Comparison of ENCODE assay signal across 8 cellular contexts in the genomic region with DNA sequence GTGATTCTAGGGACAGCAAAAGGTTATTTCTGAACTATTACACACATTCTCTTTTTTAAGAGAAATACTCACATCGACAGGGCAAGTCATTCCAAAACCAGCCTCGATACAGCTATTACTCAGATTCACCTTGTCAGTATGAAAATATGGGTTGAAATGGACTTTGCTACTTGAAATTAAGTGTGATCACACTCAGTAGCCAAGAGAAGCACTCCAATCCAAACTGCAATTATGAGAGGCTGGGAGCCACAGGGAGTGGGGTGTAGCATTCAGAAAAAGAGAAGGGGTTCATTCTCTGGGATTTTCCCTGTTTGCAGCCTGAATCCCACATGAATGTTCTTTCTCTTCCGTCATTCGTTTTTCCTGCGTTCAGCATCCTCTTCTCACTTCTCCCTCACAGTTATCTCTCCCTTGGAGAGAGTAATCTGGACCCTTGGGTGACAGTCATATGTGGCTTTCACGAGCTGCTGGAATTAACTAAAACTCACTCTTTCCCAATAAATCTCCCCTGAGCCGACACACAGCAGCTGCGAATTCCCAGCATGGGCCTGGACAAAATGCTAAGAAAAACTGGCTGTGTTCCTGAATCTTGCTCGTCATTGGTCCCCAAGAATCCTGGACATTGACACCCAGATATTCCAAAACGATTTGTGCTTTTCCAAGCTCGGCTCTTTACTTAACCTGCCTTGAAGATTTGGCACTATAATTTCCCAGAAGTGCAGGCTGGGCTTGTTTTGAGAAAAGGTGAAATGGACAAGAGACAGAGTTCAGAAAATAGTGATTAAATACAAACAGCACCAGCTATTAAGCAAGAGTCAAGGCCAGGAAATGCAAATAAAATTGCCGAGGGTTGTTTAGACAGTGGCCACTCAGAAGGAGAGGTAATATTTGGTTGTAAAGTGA.
DNase-seq lines count a peak whose midpoint lies in the region; ATAC-seq lines count a peak whose summit lies in the region.

No MANE protein-coding gene starts in this region.

- peaks cover 0 to 3% of the 10 kb centered on the region in 2 experiments for H3K27me3 ChIP-seq in mesenchymal stem cell (ENCODE audit: control insufficient read depth in 1 of 2, insufficient read depth in 1 of 2, low read length in 2 of 2)

- H3K14ac ChIP-seq in mesenchymal stem cell (ENCODE audit: low read length in 2 of 2): no peak overlapping the region

- no peak overlapping the region for H2BK5ac ChIP-seq in mesenchymal stem cell (ENCODE audit: low read depth, low read length, poor library complexity, severe bottlenecking)

- no peak overlapping the region for H4K91ac ChIP-seq in mesenchymal stem cell (ENCODE audit: low read length)

- no peaks in the 10 kb centered on the region for H3K4me1 ChIP-seq in mesenchymal stem cell (ENCODE audit: control insufficient read depth, insufficient read depth, low read depth, low read length)

- peak overlapping the region; percentile 13 for H3K9ac ChIP-seq in mesenchymal stem cell (ENCODE audit: low read length)

- peak overlapping the region in 1 of 2 experiments; percentile 10 for H3K4ac ChIP-seq in mesenchymal stem cell (ENCODE audit: low read depth in 1 of 2, low read length in 2 of 2)

- no peaks in the 10 kb centered on the region for H3K79me1 ChIP-seq in mesenchymal stem cell (replicated peaks; ENCODE audit: low read length, poor library complexity, severe bottlenecking)

- H3K36me3 ChIP-seq in mesenchymal stem cell (ENCODE audit: control insufficient read depth in 1 of 2, insufficient read depth in 2 of 2, low read depth in 1 of 2, low read length in 2 of 2): no peaks in the 10 kb centered on the region

- no peaks in the 10 kb centered on the region for H3K27me3 Mint-ChIP-seq in activated T-helper 17 cell treated with anti-CD3 and anti-CD28 coated beads, Interleukin-2, amount 50 U/mL, for 72 hours

- H3K27ac ChIP-seq in mesenchymal stem cell (ENCODE audit: low read length, poor library complexity, severe bottlenecking): no peak overlapping the region

- H3K18ac ChIP-seq in mesenchymal stem cell (ENCODE audit: low read depth in 1 of 2, low read length in 2 of 2): peak overlapping the region; percentile 52 to 66

- H3K4me3 Mint-ChIP-seq in activated T-helper 17 cell treated with anti-CD3 and anti-CD28 coated beads, Interleukin-2, amount 50 U/mL, for 72 hours: no peak overlapping the region

- ATAC-seq in HG03095 (IDR thresholded peaks at IDR 0.05; ENCODE audit: unreplicated experiment): peak; percentile 58
- peak; percentile 76 for ATAC-seq in activated T-helper 17 cell treated with anti-CD3 and anti-CD28 coated beads, Interleukin-2, amount 50 U/mL, for 72 hours (replicated peaks)

- no peak overlapping the region for H3K27ac Mint-ChIP-seq in activated T-helper 17 cell treated with anti-CD3 and anti-CD28 coated beads, Interleukin-2, amount 50 U/mL, for 72 hours

- H2AK5ac ChIP-seq in mesenchymal stem cell (ENCODE audit: low read length, severe bottlenecking): no peak overlapping the region

- H2AFZ ChIP-seq in mesenchymal stem cell (ENCODE audit: low read depth, low read length): no peak overlapping the region

- peaks cover 4% of the 10 kb centered on the region for H3K9me3 Mint-ChIP-seq in activated T-helper 17 cell treated with anti-CD3 and anti-CD28 coated beads, Interleukin-2, amount 50 U/mL, for 72 hours

- peaks cover 6% of the 10 kb centered on the region for H3K36me3 Mint-ChIP-seq in activated T-helper 17 cell treated with anti-CD3 and anti-CD28 coated beads, Interleukin-2, amount 50 U/mL, for 72 hours (ENCODE audit: low read depth)

- no peak overlapping the region for H2BK15ac ChIP-seq in mesenchymal stem cell (ENCODE audit: low read depth, poor library complexity, severe bottlenecking)

- 57% methylated on average over 10 of the region's 12 CpGs for WGBS in mesenchymal stem cell

- peak; percentile 8 for DNase-seq in stimulated activated naive CD4-positive, alpha-beta T cell treated with Interleukin-2 at 50 U/mL for 16 hours (lab: John Stamatoyannopoulos, UW)
- DNase-seq in stimulated activated naive CD4-positive, alpha-beta T cell (lab: John Stamatoyannopoulos, UW): no peak
- DNase-seq in mesenchymal stem cell (peak; percentile 27), midbrain (lab: John Stamatoyannopoulos, UW) (no peak), NCI-H187 treated with DMSO at 0.1 percent for 48 hours (lab: John Stamatoyannopoulos, UW) (no peak), iPS-NIHi7 (ENCODE audit: extremely low spot score) (no peak)

- no peak overlapping the region for H4K8ac ChIP-seq in mesenchymal stem cell (ENCODE audit: low read length)

- peak overlapping the region in 1 of 2 experiments; percentile 18 for H2BK12ac ChIP-seq in mesenchymal stem cell (ENCODE audit: low read length in 2 of 2)

- H3K9me3 ChIP-seq in mesenchymal stem cell (ENCODE audit: control insufficient read depth, low read length): no peaks in the 10 kb centered on the region

- no peak overlapping the region for H3K23ac ChIP-seq in mesenchymal stem cell (ENCODE audit: low read length in 2 of 2)

- H3K4me2 ChIP-seq in mesenchymal stem cell (ENCODE audit: low read length, poor library complexity, severe bottlenecking): no peak overlapping the region

- peak overlapping the region in 1 of 2 experiments; percentile 2 for H3K4me3 ChIP-seq in mesenchymal stem cell (ENCODE audit: insufficient read depth in 1 of 2, low read depth in 1 of 2, low read length in 2 of 2)

- H2BK120ac ChIP-seq in mesenchymal stem cell (ENCODE audit: low read depth, low read length): no peak overlapping the region

- peaks cover 21% of the 10 kb centered on the region for H3K4me1 Mint-ChIP-seq in activated T-helper 17 cell treated with anti-CD3 and anti-CD28 coated beads, Interleukin-2, amount 50 U/mL, for 72 hours

Comparison
In these comparisons a context has a peak if more than half of its experiments do, and no peak if none do; other contexts are left out.
1. DNase-seq: peak in stimulated activated naive CD4-positive, alpha-beta T cell treated with Interleukin-2 at 50 U/mL for 16 hours (single experiment) and mesenchymal stem cell (single experiment); none in stimulated activated naive CD4-positive, alpha-beta T cell (0 of 6), midbrain (single experiment), NCI-H187 treated with DMSO at 0.1 percent for 48 hours (single experiment) and iPS-NIHi7 (single experiment).